17 cellular contexts compared by ENCODE assay signal in the genomic region with DNA sequence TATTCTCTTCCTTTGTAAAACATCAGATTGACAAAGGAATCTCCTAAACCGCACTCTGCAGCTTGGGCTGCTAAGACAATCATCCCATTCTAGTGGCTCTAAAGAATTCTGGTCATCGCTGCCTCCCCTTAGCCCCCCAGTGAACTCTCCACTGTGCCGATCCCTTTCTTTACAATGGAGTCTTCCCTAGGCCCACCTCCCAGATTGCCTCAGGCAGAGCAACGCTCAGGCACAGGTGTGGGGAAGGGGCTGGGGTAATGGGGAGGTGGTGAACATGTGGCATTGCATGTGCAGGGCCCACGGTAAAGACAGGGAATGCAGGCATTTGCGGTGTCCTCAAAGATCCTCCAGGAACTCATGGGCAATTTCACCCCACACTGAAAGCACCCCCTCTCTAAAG.
DNase-seq lines count a peak whose midpoint lies in the region; ATAC-seq and TF ChIP-seq lines count a peak whose summit lies in the region.
"Had no signal": no experiment of that assay in that cellular context is flagged by ENCODE, and none has a peak within 500 bp of the region (broad histone marks: within the 10 kb centered on the region; RNA-seq: fewer than 3 reads in every experiment).

No MANE protein-coding gene starts in this region.

- intact Hi-C loops in gastrocnemius medialis (cut with DNase I; ENCODE audit: low total_unique reads): no loop called here
- intact Hi-C loops in Caco-2 (cut with micrococcal nuclease; ENCODE audit: unreplicated experiment): no loop called here

- H2AFZ ChIP-seq in GM23338: no peak overlapping the region

- H3K4me3 ChIP-seq in GM23338 (no peak overlapping the region), SJSA1 (no peak overlapping the region), iPS-20b (ENCODE audit: low read length) (no peak overlapping the region), gastrocnemius medialis (no peak overlapping the region), Caco-2 (ENCODE audit: low read depth, low read length) (no peak overlapping the region)

- H3K9me3 ChIP-seq in SJSA1 (replicated peaks): no peaks in the 10 kb centered on the region
- no peaks in the 10 kb centered on the region for H3K9me3 ChIP-seq in iPS-20b (ENCODE audit: insufficient read depth, low read depth, low read length)
- H3K9me3 ChIP-seq in gastrocnemius medialis: no peaks in the 10 kb centered on the region
- no peaks in the 10 kb centered on the region for H3K9me3 ChIP-seq in Caco-2
- H3K9me3 ChIP-seq: BE2C had no signal

- 0 out of 2 replicates have a peak overlapping the region, but pooled peaks have one; percentile 6 for H3K9ac ChIP-seq in iPS-20b (ENCODE audit: low read depth, low read length)

- no peaks in the 10 kb centered on the region for H4K20me1 ChIP-seq in GM23338 (replicated peaks; ENCODE audit: insufficient read depth)

- H3K36me3 ChIP-seq in GM23338 (ENCODE audit: insufficient read depth) (no peaks in the 10 kb centered on the region), SJSA1 (no peaks in the 10 kb centered on the region), iPS-20b (ENCODE audit: insufficient read depth, low read depth, low read length) (no peaks in the 10 kb centered on the region), gastrocnemius medialis (peaks cover 0 to 71% of the 10 kb centered on the region in 2 donors), Caco-2 (ENCODE audit: control insufficient read depth, insufficient read depth, low read length) (no peaks in the 10 kb centered on the region)
- H3K36me3 ChIP-seq: BE2C had no signal

- H3F3A ChIP-seq in GM23338 (replicated peaks; ENCODE audit: low read depth): no peaks in the 10 kb centered on the region

- H3K4me1 ChIP-seq in GM23338 (ENCODE audit: insufficient read depth) (peaks cover 5% of the 10 kb centered on the region; the same call in 1 of the 2 replicates), SJSA1 (replicated peaks) (peaks cover 38% of the 10 kb centered on the region), iPS-20b (ENCODE audit: insufficient read depth, low read length) (peaks cover 13% of the 10 kb centered on the region; the same call in 1 of the 2 replicates), gastrocnemius medialis (peaks cover 11 to 28% of the 10 kb centered on the region in 2 donors), Caco-2 (no peaks in the 10 kb centered on the region)
- H3K4me1 ChIP-seq: BE2C had no signal

- no peak overlapping the region for H3K4me2 ChIP-seq in GM23338

- no peak overlapping the region for H3K4me3 Mint-ChIP-seq in GM23338
- H3K4me3 Mint-ChIP-seq in Caco-2 (ENCODE audit: unreplicated experiment): no peak overlapping the region
- H3K4me3 Mint-ChIP-seq: CD4-positive, alpha-beta memory T cell had no signal

- 0 out of 2 replicates have a peak, but pooled peaks cover 3% of the 10 kb centered on the region for H3K9me2 ChIP-seq in GM23338 (ENCODE audit: insufficient read depth)

- H3K9me3 Mint-ChIP-seq in GM23338: no peaks in the 10 kb centered on the region
- no peaks in the 10 kb centered on the region for H3K9me3 Mint-ChIP-seq in Caco-2 (ENCODE audit: unreplicated experiment)
- H3K9me3 Mint-ChIP-seq: CD4-positive, alpha-beta memory T cell had no signal

- ATAC-seq in GM23338 (peak; percentile 82), gastrocnemius medialis (no peak), HG02938 (IDR thresholded peaks at IDR 0.05; ENCODE audit: unreplicated experiment) (no peak), HG02571 (IDR thresholded peaks at IDR 0.05; ENCODE audit: unreplicated experiment) (no peak)
- ATAC-seq: HepG2 had no signal

- no TSS peak for BruUV-seq in Caco-2 (replicated peaks; lab: Mats Ljungman, UMichigan)

- H3K27ac ChIP-seq in GM23338 (ENCODE audit: low read depth) (no peak overlapping the region), SJSA1 (peak overlapping the region; percentile 49; the same call in 1 of the 2 replicates), iPS-20b (ENCODE audit: low read length) (no peak overlapping the region), gastrocnemius medialis (peak overlapping the region in 3 of 4 donors; percentile 12 to 79 (median 70))
- H3K27ac ChIP-seq: C4-2B had no signal

- H3K27me3 Mint-ChIP-seq in GM23338 (ENCODE audit: insufficient read depth, low read depth, poor library complexity) (peaks cover 3% of the 10 kb centered on the region), Caco-2 (ENCODE audit: insufficient read depth, unreplicated experiment) (no peaks in the 10 kb centered on the region)
- H3K27me3 Mint-ChIP-seq: CD4-positive, alpha-beta memory T cell had no signal

- POLR2A ChIA-PET in Caco-2 (lab: Charles Lee): no interaction called here

- H3K27ac Mint-ChIP-seq in GM23338: no peak overlapping the region
- no peak overlapping the region for H3K27ac Mint-ChIP-seq in Caco-2 (ENCODE audit: unreplicated experiment)

- H3K79me2 ChIP-seq in GM23338 (replicated peaks; ENCODE audit: insufficient read depth): no peaks in the 10 kb centered on the region

- no peak for TF ChIP-seq CTCF in GM23338 (conservative IDR thresholded peaks at IDR 0.05; ENCODE audit: low read depth in 2 of 2)
- no peak for TF ChIP-seq CTCF in gastrocnemius medialis (IDR thresholded peaks at IDR 0.05 in 4 of 5, conservative IDR thresholded peaks at IDR 0.05 in 1 of 5)
- no peak for TF ChIP-seq CTCF in Caco-2 (IDR thresholded peaks at IDR 0.05; ENCODE audit: insufficient read depth in 1 of 2, low read depth in 1 of 2, low read length in 1 of 2, severe bottlenecking in 1 of 2, unreplicated experiment in 1 of 2)

- DNase-seq in GM23338 (ENCODE audit: low spot score) (peak; percentile 21), SJSA1 (ENCODE audit: low read depth in 1 of 2, low spot score in 2 of 2) (no peak), gastrocnemius medialis (no peak), Caco-2 (no peak)
- DNase-seq: ACHN; BE2C; CD4-positive, alpha-beta memory T cell; DMS153; DMS79 treated with DMSO at 0.1 percent for 48 hours; EL; GDM1; H7 had no signal

- in situ Hi-C loops in gastrocnemius medialis (cut with MboI; ENCODE audit: low sequenced_read_pairs in 4 of 4): no loop called here

- CTCF ChIA-PET in Caco-2 (lab: Charles Lee): interaction anchor here (1.2 kb wide), 1 partner anchor 10 kb away, joined by 3 read pairs; no protein-coding TSS in a partner anchor

- TF ChIP-seq POLR2A in gastrocnemius medialis (IDR thresholded peaks at IDR 0.05): no peak

- no peaks in the 10 kb centered on the region for H3K27me3 ChIP-seq in GM23338 (ENCODE audit: insufficient read depth)
- H3K27me3 ChIP-seq in SJSA1 (replicated peaks): no peaks in the 10 kb centered on the region
- no peaks in the 10 kb centered on the region for H3K27me3 ChIP-seq in iPS-20b (ENCODE audit: insufficient read depth, low read length)
- no peaks in the 10 kb centered on the region for H3K27me3 ChIP-seq in gastrocnemius medialis
- no peaks in the 10 kb centered on the region for H3K27me3 ChIP-seq in Caco-2 (replicated peaks; ENCODE audit: control insufficient read depth, insufficient read depth, low read length)
- H3K27me3 ChIP-seq: BE2C had no signal

- H3K4me1 Mint-ChIP-seq in GM23338 (peaks cover 9% of the 10 kb centered on the region), Caco-2 (ENCODE audit: low read depth, unreplicated experiment) (no peaks in the 10 kb centered on the region)
- H3K4me1 Mint-ChIP-seq: CD4-positive, alpha-beta memory T cell had no signal

- H3K36me3 Mint-ChIP-seq in GM23338 (ENCODE audit: low read depth): no peaks in the 10 kb centered on the region
- H3K36me3 Mint-ChIP-seq in Caco-2 (ENCODE audit: insufficient read depth, unreplicated experiment): no peaks in the 10 kb centered on the region
- H3K36me3 Mint-ChIP-seq: CD4-positive, alpha-beta memory T cell had no signal

TF ChIP-seq in GM23338, 12 proteins besides CTCF, POLR2A, EP300 and RAD21 (continues in another document):
- TF ChIP-seq POLR2AphosphoS5 (IDR thresholded peaks at IDR 0.05; ENCODE audit: low read depth) (no peak), EZH2phosphoT487 (IDR thresholded peaks at IDR 0.05; ENCODE audit: unreplicated experiment) (no peak)

Comparison
In these comparisons a context has a peak if more than half of its experiments do, and no peak if none do; other contexts are left out.
1. H3K27ac ChIP-seq: peak in SJSA1 (single experiment) and gastrocnemius medialis (3 of 4); none in GM23338 (single experiment) and iPS-20b (single experiment).